10 cellular contexts compared by ENCODE assay signal in genomic region chr13:46615888-46616531, GRCh38.
DNase-seq lines count a peak whose midpoint lies in the region; ATAC-seq and TF ChIP-seq lines count a peak whose summit lies in the region.
"Had no signal": no experiment of that assay in that cellular context is flagged by ENCODE, and none has a peak within 500 bp of the region (broad histone marks: within the 10 kb centered on the region; RNA-seq: fewer than 3 reads in every experiment).

No MANE protein-coding gene starts in this region.

- H3K27me3 Mint-ChIP-seq in MCF 10A (ENCODE audit: insufficient read depth, unreplicated experiment) (no peaks in the 10 kb centered on the region), nephron progenitor cell (ENCODE audit: low read depth, poor library complexity) (no peaks in the 10 kb centered on the region)
- no peaks in the 10 kb centered on the region for H3K27me3 Mint-ChIP-seq in activated CD8-positive, alpha-beta T cell treated with anti-CD3 and anti-CD28 coated beads for 36 hours
- H3K27me3 Mint-ChIP-seq: activated T-cell treated with anti-CD3 and anti-CD28 coated beads, Interleukin-2, amount 50 U/mL, for 24 hours had no signal

- DNase-seq in breast epithelium (ENCODE audit: low spot score in 2 of 2) (no peak), MCF 10A (ENCODE audit: unreplicated experiment) (no peak), fibroblast of lung (ENCODE audit: low read depth in 2 of 2) (peak; percentile 20 to 81), nephron progenitor cell (no peak), vagina (ENCODE audit: extremely low spot score in 2 of 2) (no peak), NAMALWA (ENCODE audit: low spot score) (no peak)
- DNase-seq in activated CD8-positive, alpha-beta T cell treated with anti-CD3 and anti-CD28 coated beads for 36 hours: no peak
- DNase-seq: activated T-cell treated with anti-CD3 and anti-CD28 coated beads, Interleukin-2, amount 50 U/mL, for 24 hours; H7 had no signal

- H3K9me3 ChIP-seq in breast epithelium (no peaks in the 10 kb centered on the region), fibroblast of lung (ENCODE audit: control insufficient read depth, insufficient read depth, low read depth, low read length) (no peaks in the 10 kb centered on the region), vagina (no peaks in the 10 kb centered on the region)

- ATAC-seq in activated CD4-positive, CD25-positive, alpha-beta regulatory T cell treated with anti-CD3 and anti-CD28 coated beads, Interleukin-2, amount 50 U/mL, for 24 hours: no peak
- ATAC-seq in activated CD8-positive, alpha-beta T cell treated with anti-CD3 and anti-CD28 coated beads for 36 hours: no peak

- H3K27ac ChIP-seq in breast epithelium (peak overlapping the region; percentile 79 to 86), fibroblast of lung (ENCODE audit: insufficient read depth, low read length) (peak overlapping the region; percentile 89), vagina (peak overlapping the region; percentile 85)

- H3K27me3 ChIP-seq in breast epithelium: no peaks in the 10 kb centered on the region
- H3K27me3 ChIP-seq in fibroblast of lung (ENCODE audit: control insufficient read depth, insufficient read depth, low read length): no peaks in the 10 kb centered on the region
- H3K27me3 ChIP-seq in vagina: no peaks in the 10 kb centered on the region

- H3K9ac ChIP-seq in fibroblast of lung (ENCODE audit: insufficient read depth, low read length): no peak overlapping the region

- H3K4me3 ChIP-seq in breast epithelium: peak overlapping the region; percentile 22 to 53 (median 33)
- peak overlapping the region; percentile 49 to 55 (median 53) for H3K4me3 ChIP-seq in fibroblast of lung (replicated peaks in 1 of 4; ENCODE audit: control extremely low read depth in 1 of 4, insufficient read depth in 1 of 4, low read depth in 3 of 4, low read length in 4 of 4)
- peak overlapping the region; percentile 26 to 33 for H3K4me3 ChIP-seq in vagina

- no peaks in the 10 kb centered on the region for H3K9me3 Mint-ChIP-seq in MCF 10A (ENCODE audit: unreplicated experiment)
- no peaks in the 10 kb centered on the region for H3K9me3 Mint-ChIP-seq in nephron progenitor cell
- no peaks in the 10 kb centered on the region for H3K9me3 Mint-ChIP-seq in activated CD8-positive, alpha-beta T cell treated with anti-CD3 and anti-CD28 coated beads for 36 hours
- H3K9me3 Mint-ChIP-seq: activated T-cell treated with anti-CD3 and anti-CD28 coated beads, Interleukin-2, amount 50 U/mL, for 24 hours had no signal

- no peaks in the 10 kb centered on the region for H3K36me3 Mint-ChIP-seq in MCF 10A (ENCODE audit: insufficient read depth, unreplicated experiment)
- H3K36me3 Mint-ChIP-seq in nephron progenitor cell (ENCODE audit: low read depth): no peaks in the 10 kb centered on the region
- peaks cover 5% of the 10 kb centered on the region for H3K36me3 Mint-ChIP-seq in activated CD8-positive, alpha-beta T cell treated with anti-CD3 and anti-CD28 coated beads for 36 hours (ENCODE audit: low read depth)

- POLR2A ChIA-PET in MCF 10A (lab: Yijun Ruan, JAX): interaction anchor here (0.9 to 3.1 kb wide), 7 partner anchors 11 to 64 kb away, joined by 3 to 12 read pairs (median 5); partner anchors contain the start of gene LRCH1
- POLR2A ChIA-PET in activated CD8-positive, alpha-beta T cell treated with anti-CD3 and anti-CD28 coated beads for 36 hours (lab: Charles Lee): no interaction called here

- CTCF ChIA-PET in MCF 10A (lab: Yijun Ruan, JAX): interaction anchor here (0.6 to 2.7 kb wide), 5 partner anchors 13 to 85 kb away, joined by 3 to 10 read pairs (median 3); no protein-coding TSS in a partner anchor
- CTCF ChIA-PET in activated CD8-positive, alpha-beta T cell treated with anti-CD3 and anti-CD28 coated beads for 36 hours (lab: Charles Lee): no interaction called here

- peak overlapping the region; percentile 100 for H3K4me2 ChIP-seq in fibroblast of lung (ENCODE audit: extremely low read depth, insufficient read depth, low read length)

- H3K4me1 ChIP-seq in breast epithelium (no peaks in the 10 kb centered on the region), fibroblast of lung (ENCODE audit: control insufficient read depth, extremely low read depth, insufficient read depth, low read length) (peaks cover 8% of the 10 kb centered on the region), vagina (peaks cover 42% of the 10 kb centered on the region)

- intact Hi-C loops in breast epithelium (cut with DNase I; ENCODE audit: low total_unique reads) (no loop called here), MCF 10A (cut with micrococcal nuclease) (loop anchor here (2.0 kb wide), 1 partner anchor 61 kb away; no protein-coding TSS in a partner anchor), vagina (cut with DNase I) (no loop called here)
- intact Hi-C loops in activated CD8-positive, alpha-beta T cell treated with anti-CD3 and anti-CD28 coated beads for 36 hours (cut with micrococcal nuclease): no loop called here

- H3K36me3 ChIP-seq in breast epithelium (no peaks in the 10 kb centered on the region), fibroblast of lung (ENCODE audit: control insufficient read depth, insufficient read depth, low read length) (no peaks in the 10 kb centered on the region), vagina (no peaks in the 10 kb centered on the region)

- peak overlapping the region; percentile 57 for H2AFZ ChIP-seq in fibroblast of lung (ENCODE audit: low read length)

- no TSS peak for BruUV-seq in MCF 10A (replicated peaks; lab: Mats Ljungman, UMichigan)

- TF ChIP-seq POLR2A in breast epithelium (IDR thresholded peaks at IDR 0.05) (no peak), vagina (IDR thresholded peaks at IDR 0.05) (no peak)

- no peak overlapping the region for H3K4me3 Mint-ChIP-seq in MCF 10A (ENCODE audit: unreplicated experiment)
- peak overlapping the region; percentile 47 for H3K4me3 Mint-ChIP-seq in nephron progenitor cell
- no peak overlapping the region for H3K4me3 Mint-ChIP-seq in activated CD8-positive, alpha-beta T cell treated with anti-CD3 and anti-CD28 coated beads for 36 hours
- H3K4me3 Mint-ChIP-seq: activated T-cell treated with anti-CD3 and anti-CD28 coated beads, Interleukin-2, amount 50 U/mL, for 24 hours had no signal

- no peak for TF ChIP-seq CTCF in breast epithelium (IDR thresholded peaks at IDR 0.05)
- no peak for TF ChIP-seq CTCF in MCF 10A (IDR thresholded peaks at IDR 0.05; ENCODE audit: unreplicated experiment)
- no peak for TF ChIP-seq CTCF in fibroblast of lung (conservative IDR thresholded peaks at IDR 0.05 in 1 of 2, IDR thresholded peaks at IDR 0.05 in 1 of 2; ENCODE audit: low read depth in 1 of 2, low read length in 2 of 2)
- TF ChIP-seq CTCF in nephron progenitor cell (IDR thresholded peaks at IDR 0.05): no peak
- no peak for TF ChIP-seq CTCF in vagina (IDR thresholded peaks at IDR 0.05)
- TF ChIP-seq CTCF in activated CD8-positive, alpha-beta T cell treated with anti-CD3 and anti-CD28 coated beads for 36 hours (IDR thresholded peaks at IDR 0.05): no peak

- H3K27ac Mint-ChIP-seq in MCF 10A (ENCODE audit: low read depth, unreplicated experiment): no peak overlapping the region
- H3K27ac Mint-ChIP-seq in nephron progenitor cell: peak overlapping the region; percentile 87
- H3K27ac Mint-ChIP-seq in activated CD8-positive, alpha-beta T cell treated with anti-CD3 and anti-CD28 coated beads for 36 hours: no peak overlapping the region
- H3K27ac Mint-ChIP-seq: activated T-cell treated with anti-CD3 and anti-CD28 coated beads, Interleukin-2, amount 50 U/mL, for 24 hours had no signal

- peaks cover 40% of the 10 kb centered on the region for H3K4me1 Mint-ChIP-seq in MCF 10A (ENCODE audit: insufficient read depth, unreplicated experiment)
- H3K4me1 Mint-ChIP-seq in nephron progenitor cell: peaks cover 56% of the 10 kb centered on the region
- H3K4me1 Mint-ChIP-seq in activated CD8-positive, alpha-beta T cell treated with anti-CD3 and anti-CD28 coated beads for 36 hours (ENCODE audit: low read depth): peaks cover 43% of the 10 kb centered on the region

- peaks cover 28% of the 10 kb centered on the region for H3K79me2 ChIP-seq in fibroblast of lung (ENCODE audit: control insufficient read depth, insufficient read depth, low read length)

- no peaks in the 10 kb centered on the region for H4K20me1 ChIP-seq in fibroblast of lung (ENCODE audit: control insufficient read depth, extremely low read depth, insufficient read depth, low read length)

Comparison
In these comparisons a context has a peak if more than half of its experiments do, and no peak if none do; other contexts are left out.
1. DNase-seq: peak in fibroblast of lung (2 of 2); none in breast epithelium (0 of 2), MCF 10A (single experiment), nephron progenitor cell (single experiment), vagina (0 of 2), NAMALWA (single experiment) and activated CD8-positive, alpha-beta T cell treated with anti-CD3 and anti-CD28 coated beads for 36 hours (single experiment).
2. Peak in every context shown above with its lines, with median percentiles within 50 percentile points of each other: H3K27ac ChIP-seq and H3K4me3 ChIP-seq.